Comparison of ENCODE assay signal across 12 cellular contexts in the genomic region with DNA sequence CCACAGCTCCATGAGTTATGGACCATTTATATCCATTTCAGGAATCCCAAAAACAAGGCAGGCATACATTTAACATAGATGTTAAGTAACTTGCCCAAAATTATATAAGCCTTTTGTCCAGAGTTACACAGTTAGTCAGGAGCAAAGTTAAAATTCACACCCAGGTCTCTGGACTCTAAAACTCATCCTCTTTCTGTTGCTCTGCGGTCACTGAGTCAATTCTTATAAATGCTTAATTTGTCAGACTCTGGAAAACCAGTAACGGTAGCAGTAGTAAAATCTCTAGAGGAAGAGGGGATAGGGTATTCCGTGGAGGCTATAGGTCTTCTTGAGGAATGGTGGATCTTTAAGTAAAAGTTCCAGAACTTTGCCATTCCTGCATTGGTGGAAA.
A peak's percentile ranks its signal among the peaks of the same experiment; 100 is the strongest.
DNase-seq lines count a peak whose midpoint lies in the region; ATAC-seq lines count a peak whose summit lies in the region.
"Had no signal": no experiment of that assay in that cellular context is flagged by ENCODE, and none has a peak within 500 bp of the region (broad histone marks: within the 10 kb centered on the region; RNA-seq: fewer than 3 reads in every experiment).

No MANE protein-coding gene starts in this region.

- peak overlapping the region; percentile 41 for H3K27ac Mint-ChIP-seq in activated T-helper 17 cell treated with anti-CD3 and anti-CD28 coated beads, Interleukin-2, amount 50 U/mL, for 72 hours

- no peak overlapping the region for H3K4me3 ChIP-seq in skeletal muscle tissue (ENCODE audit: low read length in 3 of 3)
- H3K4me3 ChIP-seq: suprapubic skin had no signal

- intact Hi-C loops in left ventricle myocardium superior (cut with micrococcal nuclease), result no loop called here

- H3K4me1 ChIP-seq in skeletal muscle tissue (ENCODE audit: control insufficient read depth in 3 of 3, insufficient read depth in 3 of 3, low read length in 3 of 3), result peaks cover 10 to 18% (median 15%) of the 10 kb centered on the region in 3 donors

- DNase-seq in stimulated activated CD4-positive, alpha-beta T cell treated with anti-CD3 and anti-CD28 coated beads, Interleukin-12 subunit alpha, Interleukin-12 subunit beta, amount 100 ng/mL, for 4 hours, result no peak
- no peak for DNase-seq in left ventricle myocardium superior
- DNase-seq: NCI-H1694 treated with DMSO at 0.1 percent for 48 hours, NCI-H510A, PC-3 had no signal

- peaks cover 23% of the 10 kb centered on the region for H3K4me1 Mint-ChIP-seq in activated T-helper 17 cell treated with anti-CD3 and anti-CD28 coated beads, Interleukin-2, amount 50 U/mL, for 72 hours

- peak overlapping the region; percentile 2 for H3K4me3 Mint-ChIP-seq in activated T-helper 17 cell treated with anti-CD3 and anti-CD28 coated beads, Interleukin-2, amount 50 U/mL, for 72 hours
- H3K4me3 Mint-ChIP-seq: CD4-positive, CD25-positive, alpha-beta regulatory T cell had no signal

- no peaks in the 10 kb centered on the region for H3K9me3 ChIP-seq in skeletal muscle tissue (ENCODE audit: control insufficient read depth in 3 of 3, low read length in 3 of 3)
- H3K9me3 ChIP-seq: suprapubic skin had no signal

- ATAC-seq in GM19025 (IDR thresholded peaks at IDR 0.05; ENCODE audit: low read depth, unreplicated experiment), result peak; percentile 10
- ATAC-seq in HG02610 (IDR thresholded peaks at IDR 0.05; ENCODE audit: unreplicated experiment), result peak; percentile 7
- peak; percentile 31 for ATAC-seq in activated T-helper 17 cell treated with anti-CD3 and anti-CD28 coated beads, Interleukin-2, amount 50 U/mL, for 72 hours (replicated peaks)
- ATAC-seq in GM18520 (IDR thresholded peaks at IDR 0.05; ENCODE audit: unreplicated experiment), result no peak
- no peak for ATAC-seq in left ventricle myocardium superior
- ATAC-seq: PC-3 had no signal

- no peaks in the 10 kb centered on the region for H3K9me3 Mint-ChIP-seq in activated T-helper 17 cell treated with anti-CD3 and anti-CD28 coated beads, Interleukin-2, amount 50 U/mL, for 72 hours

- H3K36me3 ChIP-seq in skeletal muscle tissue (ENCODE audit: control insufficient read depth in 3 of 3, insufficient read depth in 3 of 3, low read length in 3 of 3), result no peaks in the 10 kb centered on the region
- H3K36me3 ChIP-seq: suprapubic skin had no signal

- peaks cover 10% of the 10 kb centered on the region for H3K27me3 Mint-ChIP-seq in activated T-helper 17 cell treated with anti-CD3 and anti-CD28 coated beads, Interleukin-2, amount 50 U/mL, for 72 hours
- H3K27me3 Mint-ChIP-seq: CD4-positive, CD25-positive, alpha-beta regulatory T cell had no signal

- no peaks in the 10 kb centered on the region for H3K27me3 ChIP-seq in skeletal muscle tissue (ENCODE audit: control insufficient read depth in 3 of 3, insufficient read depth in 3 of 3, low read length in 3 of 3)
- H3K27me3 ChIP-seq: suprapubic skin had no signal

- peak overlapping the region; percentile 64 for H3K27ac ChIP-seq in skeletal muscle tissue (ENCODE audit: low read depth, low read length)
- H3K27ac ChIP-seq: suprapubic skin had no signal

- H3K36me3 Mint-ChIP-seq in activated T-helper 17 cell treated with anti-CD3 and anti-CD28 coated beads, Interleukin-2, amount 50 U/mL, for 72 hours (ENCODE audit: low read depth), result no peaks in the 10 kb centered on the region
- H3K36me3 Mint-ChIP-seq: CD4-positive, CD25-positive, alpha-beta regulatory T cell had no signal

- no peak overlapping the region for H3K9ac ChIP-seq in skeletal muscle tissue (ENCODE audit: low read depth in 1 of 3, low read length in 3 of 3)

Comparison
In these comparisons a context has a peak if more than half of its experiments do, and no peak if none do; other contexts are left out.
1. ATAC-seq: peak in GM19025 (single experiment), HG02610 (single experiment) and activated T-helper 17 cell treated with anti-CD3 and anti-CD28 coated beads, Interleukin-2, amount 50 U/mL, for 72 hours (single experiment); none in GM18520 (single experiment) and left ventricle myocardium superior (single experiment).